In the genomic region with DNA sequence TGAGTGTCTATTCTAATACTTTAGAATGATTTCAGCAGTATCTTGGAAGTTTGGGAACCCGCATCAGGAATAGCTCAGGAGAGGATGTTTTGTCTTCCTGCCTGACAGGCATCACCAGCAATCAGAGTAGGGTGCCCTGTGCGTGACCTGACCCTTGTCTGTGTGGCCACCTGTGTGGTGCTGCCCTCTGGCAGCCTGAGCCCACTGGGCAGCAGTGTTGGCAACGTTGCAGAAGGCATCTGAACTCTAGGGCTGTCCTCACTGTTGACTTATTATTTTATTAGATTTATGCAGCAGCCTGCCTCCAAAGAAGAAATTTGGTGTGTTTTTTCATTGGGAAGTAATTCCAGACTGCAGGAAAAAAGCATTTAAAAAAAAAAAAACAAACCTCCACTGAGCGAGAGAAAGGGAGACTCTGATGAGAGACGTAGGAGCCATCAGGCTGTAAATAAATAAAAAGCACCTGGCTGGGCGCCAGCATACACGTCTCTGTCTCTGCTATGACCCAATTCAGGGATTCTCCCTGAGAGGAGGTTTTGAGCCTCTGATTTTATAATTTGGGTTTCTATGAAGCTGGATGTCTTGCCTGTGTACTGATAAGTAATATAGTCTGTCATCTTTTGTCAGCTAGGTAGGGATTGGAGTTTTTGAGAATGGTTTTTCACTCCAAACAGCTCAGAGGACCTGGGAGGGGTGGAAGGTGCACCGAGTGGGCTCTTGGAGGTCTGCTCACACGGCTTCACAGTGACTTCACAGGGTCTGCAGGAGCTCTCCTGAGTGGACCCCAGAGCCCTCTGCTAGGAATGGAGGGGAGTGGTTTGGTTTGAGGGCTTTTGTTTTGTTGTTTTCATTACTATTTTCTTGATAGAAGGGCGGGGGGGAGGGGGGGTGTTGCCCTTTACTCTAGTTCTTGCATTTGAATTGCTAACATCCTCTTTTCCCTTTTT, we compare ENCODE assay signal across 10 cellular contexts. TPM values are rescaled to one million over a fixed set of nuclear protein-coding genes. Genes with fewer than 3 reads are reported as not detected.
DNase-seq lines count a peak whose midpoint lies in the region; TF ChIP-seq lines count a peak whose summit lies in the region.
"Had no signal": no experiment of that assay in that cellular context is flagged by ENCODE, and none has a peak within 500 bp of the region (broad histone marks: within the 10 kb centered on the region; RNA-seq: fewer than 3 reads in every experiment).

No MANE protein-coding gene starts in this region.

- no CpG with 5 or more reads among the region's 10 CpGs for WGBS in trophoblast cell (ENCODE audit: extremely low coverage, insufficient coverage, insufficient read length)

- no peaks in the 10 kb centered on the region for H3K9me3 ChIP-seq in trophoblast cell (ENCODE audit: insufficient read depth, low read depth, low read length)
- no peaks in the 10 kb centered on the region for H3K9me3 ChIP-seq in colonic mucosa

- H3K14ac ChIP-seq in trophoblast cell (ENCODE audit: low read length) = no peak overlapping the region

- no peaks in the 10 kb centered on the region for H3K9me3 Mint-ChIP-seq in dendritic cell treated with granulocyte-macrophage colony-stimulating factor and Interleukin-4, amounts not matched to agents 40 ng/mL and 50 ng/mL, for 4 days
- no peaks in the 10 kb centered on the region for H3K9me3 Mint-ChIP-seq in osteocyte (ENCODE audit: unreplicated experiment)

- H4K91ac ChIP-seq in trophoblast cell (ENCODE audit: low read depth, low read length) = no peak overlapping the region

- H3K18ac ChIP-seq in trophoblast cell (ENCODE audit: low read length) = no peak overlapping the region

- no peak overlapping the region for H3K27ac ChIP-seq in trophoblast cell (ENCODE audit: low read depth, low read length)
- H3K27ac ChIP-seq in colonic mucosa = no peak overlapping the region

- H2BK5ac ChIP-seq in trophoblast cell (ENCODE audit: low read depth, low read length, poor library complexity) = no peak overlapping the region

- H3K4me3 ChIP-seq in H7 (ENCODE audit: insufficient read depth, low read depth, low read length) (no peak overlapping the region), trophoblast cell (ENCODE audit: low read depth, low read length) (no peak overlapping the region), colonic mucosa (no peak overlapping the region)

- no peak overlapping the region for H2AFZ ChIP-seq in trophoblast cell (ENCODE audit: insufficient read depth, low read length, poor library complexity)

- H4K8ac ChIP-seq in trophoblast cell (ENCODE audit: low read depth, low read length) = no peak overlapping the region

- peak overlapping the region; percentile 76 for H3K27ac Mint-ChIP-seq in dendritic cell treated with granulocyte-macrophage colony-stimulating factor and Interleukin-4, amounts not matched to agents 40 ng/mL and 50 ng/mL, for 4 days
- H3K27ac Mint-ChIP-seq in osteocyte (ENCODE audit: unreplicated experiment) = no peak overlapping the region

- H3K9ac ChIP-seq in trophoblast cell (ENCODE audit: low read length) = no peak overlapping the region
- H3K9ac ChIP-seq in colonic mucosa (ENCODE audit: low read depth in 2 of 2, low read length in 2 of 2) = no peak overlapping the region

- H3K27me3 Mint-ChIP-seq in dendritic cell treated with granulocyte-macrophage colony-stimulating factor and Interleukin-4, amounts not matched to agents 40 ng/mL and 50 ng/mL, for 4 days = no peaks in the 10 kb centered on the region
- H3K27me3 Mint-ChIP-seq in osteocyte (ENCODE audit: unreplicated experiment) = no peaks in the 10 kb centered on the region

- peak overlapping the region; percentile 77 for H3K4me3 Mint-ChIP-seq in dendritic cell treated with granulocyte-macrophage colony-stimulating factor and Interleukin-4, amounts not matched to agents 40 ng/mL and 50 ng/mL, for 4 days
- no peak overlapping the region for H3K4me3 Mint-ChIP-seq in osteocyte (ENCODE audit: unreplicated experiment)

- no peak overlapping the region for H3K4ac ChIP-seq in trophoblast cell (ENCODE audit: low read depth, low read length)

- no peak overlapping the region for H4K12ac ChIP-seq in trophoblast cell (ENCODE audit: low read depth, low read length)

- intact Hi-C loops in dendritic cell treated with granulocyte-macrophage colony-stimulating factor and Interleukin-4, amounts not matched to agents 40 ng/mL and 50 ng/mL, for 4 days (cut with micrococcal nuclease) = no loop called here
- intact Hi-C loops in colonic mucosa (cut with DNase I) = no loop called here

- H3K27me3 ChIP-seq in H7 (ENCODE audit: control insufficient read depth, insufficient read depth, low read length) (no peaks in the 10 kb centered on the region), trophoblast cell (ENCODE audit: insufficient read depth, low read length) (no peaks in the 10 kb centered on the region), colonic mucosa (no peaks in the 10 kb centered on the region)

- TF ChIP-seq CTCF in osteocyte (IDR thresholded peaks at IDR 0.05) (no peak), colonic mucosa (IDR thresholded peaks at IDR 0.05) (no peak)

- H2BK120ac ChIP-seq in trophoblast cell (ENCODE audit: insufficient read depth, low read length, poor library complexity) = no peak overlapping the region

- peak; percentile 44 for DNase-seq in H7
- DNase-seq in NCI-H2029 treated with DMSO at 0.1 percent for 48 hours (lab: John Stamatoyannopoulos, UW) = peak; percentile 59
- peak; percentile 14 to 32 for DNase-seq in trophoblast cell
- DNase-seq in osteocyte (ENCODE audit: extremely low spot score, unreplicated experiment) = no peak
- no peak for DNase-seq in AG08396 (ENCODE audit: low spot score)
- no peak for DNase-seq in colonic mucosa
- no peak for DNase-seq in H4 (ENCODE audit: low spot score)
- DNase-seq: effector CD4-positive, alpha-beta T cell; NCI-H446 treated with DMSO at 0.1 percent for 48 hours had no signal

- no peak overlapping the region for H2AK5ac ChIP-seq in trophoblast cell (ENCODE audit: low read length)

- H3K79me1 ChIP-seq in trophoblast cell (ENCODE audit: low read length) = no peaks in the 10 kb centered on the region

- H3K4me1 Mint-ChIP-seq in dendritic cell treated with granulocyte-macrophage colony-stimulating factor and Interleukin-4, amounts not matched to agents 40 ng/mL and 50 ng/mL, for 4 days (ENCODE audit: low read depth) = peaks cover 47% of the 10 kb centered on the region
- peaks cover 4% of the 10 kb centered on the region for H3K4me1 Mint-ChIP-seq in osteocyte (ENCODE audit: unreplicated experiment)

- H3K36me3 Mint-ChIP-seq in dendritic cell treated with granulocyte-macrophage colony-stimulating factor and Interleukin-4, amounts not matched to agents 40 ng/mL and 50 ng/mL, for 4 days (ENCODE audit: low read depth) = peaks cover 58% of the 10 kb centered on the region
- H3K36me3 Mint-ChIP-seq in osteocyte (ENCODE audit: unreplicated experiment) = peaks cover 38% of the 10 kb centered on the region

- no peak overlapping the region for H3K4me2 ChIP-seq in trophoblast cell (ENCODE audit: low read length)

- H3K79me2 ChIP-seq in trophoblast cell (ENCODE audit: control insufficient read depth, insufficient read depth, low read length, poor library complexity) = no peaks in the 10 kb centered on the region

- no peak overlapping the region for H3K23ac ChIP-seq in trophoblast cell (ENCODE audit: low read length)

- no peak overlapping the region for H2BK12ac ChIP-seq in trophoblast cell (ENCODE audit: low read length)

- H3K36me3 ChIP-seq in H7 (replicated peaks; ENCODE audit: control insufficient read depth, insufficient read depth, low read length) (peaks cover 6% of the 10 kb centered on the region), trophoblast cell (ENCODE audit: control insufficient read depth in 1 of 2, insufficient read depth in 2 of 2, low read length in 2 of 2) (peaks cover 30 to 33% of the 10 kb centered on the region in 2 experiments), colonic mucosa (no peaks in the 10 kb centered on the region)

- H3K4me1 ChIP-seq in trophoblast cell (ENCODE audit: control insufficient read depth in 1 of 2, insufficient read depth in 2 of 2, low read length in 2 of 2) = no peaks in the 10 kb centered on the region
- H3K4me1 ChIP-seq in colonic mucosa = no peaks in the 10 kb centered on the region

RNA-seq across cellular contexts. Expression of a gene that starts 48.9 kb away (rescaled TPM):
- total RNA-seq in H7 (2014; rRNA removed; shearing (Covaris generic)) = 1.6 and 3.4 TPM in 2 replicates
- polyA plus RNA-seq in trophoblast cell (2013) = 0.56 and 0.60 TPM in 2 replicates
- total RNA-seq in osteocyte (1.0 and 1.1 TPM in 2 replicates), colonic mucosa (1 to 10 TPM; 1.5 to 2.0 TPM)
- total RNA-seq in H4 (2014; rRNA removed; shearing (Covaris generic)) = 0.29 and 0.87 TPM in 2 replicates

Comparison
In these comparisons a context has a peak if more than half of its experiments do, and no peak if none do; other contexts are left out.
1. DNase-seq: peak in H7 (single experiment), NCI-H2029 treated with DMSO at 0.1 percent for 48 hours (single experiment) and trophoblast cell (2 of 2); none in osteocyte (single experiment), AG08396 (single experiment), colonic mucosa (single experiment) and H4 (single experiment).